In the genomic region with DNA sequence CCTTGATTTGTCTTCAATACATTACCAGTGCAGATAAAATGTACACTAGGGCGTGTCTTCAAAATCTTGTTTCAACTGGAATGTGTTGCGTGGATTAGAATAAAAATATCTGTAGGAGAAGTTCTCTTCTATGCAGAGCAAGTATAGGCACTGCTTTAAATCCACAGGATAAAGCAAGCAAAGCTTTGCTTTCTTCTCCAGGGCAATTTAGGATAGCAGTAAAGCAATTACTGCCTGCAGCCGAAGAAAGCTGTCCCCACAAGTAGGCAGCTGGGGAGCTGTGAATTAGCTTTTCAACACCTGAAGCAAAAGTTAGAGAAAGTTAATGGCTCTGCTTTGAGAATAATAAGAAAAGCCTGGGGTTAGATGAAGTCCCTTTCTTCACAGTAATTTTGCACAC, we compare ENCODE assay signal across 19 cellular contexts.
"Had no signal": no experiment of that assay in that cellular context is flagged by ENCODE, and none has a peak within 500 bp of the region (broad histone marks: within the 10 kb centered on the region; RNA-seq: fewer than 3 reads in every experiment).

No MANE protein-coding gene starts in this region.

- H3K4me1 Mint-ChIP-seq: activated T-helper 17 cell treated with anti-CD3 and anti-CD28 coated beads, Interleukin-2, amount 50 U/mL, for 72 hours had no signal

- H3K4me3 ChIP-seq: cardiac muscle cell, gastrocnemius medialis, heart left ventricle, lung, spleen, stomach, testis, upper lobe of left lung had no signal

- DNase-seq: activated CD4-positive, CD25-positive, alpha-beta regulatory T cell treated with anti-CD3 and anti-CD28 coated beads, Interleukin-2, amount 50 U/mL, for 72 hours; activated naive CD4-positive, alpha-beta T cell treated with anti-CD3 and anti-CD28 coated beads for 36 hours; activated T-cell treated with anti-CD3 and anti-CD28 coated beads for 4 hours; cortex of kidney; effector memory CD4-positive, alpha-beta T cell; gastrocnemius medialis; heart left ventricle; midbrain; spleen; stomach; T-helper 9 cell; testis; upper lobe of left lung had no signal

- H3K27me3 ChIP-seq: cardiac muscle cell, gastrocnemius medialis, heart left ventricle, spleen, stomach, testis, upper lobe of left lung had no signal

- H3K27me3 Mint-ChIP-seq: activated T-helper 17 cell treated with anti-CD3 and anti-CD28 coated beads, Interleukin-2, amount 50 U/mL, for 72 hours had no signal

- H3K36me3 ChIP-seq: cardiac muscle cell, gastrocnemius medialis, heart left ventricle, spleen, stomach, upper lobe of left lung had no signal

- H3K27ac ChIP-seq: cardiac muscle cell, epithelial cell of prostate, gastrocnemius medialis, heart left ventricle, spleen, stomach, testis, upper lobe of left lung had no signal

- ATAC-seq: activated T-helper 17 cell treated with anti-CD3 and anti-CD28 coated beads, Interleukin-2, amount 50 U/mL, for 72 hours; gastrocnemius medialis; heart left ventricle; sciatic nerve had no signal

- H3K27ac Mint-ChIP-seq: activated naive CD4-positive, alpha-beta T cell treated with anti-CD3 and anti-CD28 coated beads for 36 hours; activated T-helper 17 cell treated with anti-CD3 and anti-CD28 coated beads, Interleukin-2, amount 50 U/mL, for 72 hours had no signal

- H3K9me3 ChIP-seq: gastrocnemius medialis, heart left ventricle, spleen, stomach, testis, upper lobe of left lung had no signal

- H3K4me1 ChIP-seq: testis, upper lobe of left lung had no signal

- H3K4me3 Mint-ChIP-seq: activated naive CD4-positive, alpha-beta T cell treated with anti-CD3 and anti-CD28 coated beads for 36 hours; activated T-helper 17 cell treated with anti-CD3 and anti-CD28 coated beads, Interleukin-2, amount 50 U/mL, for 72 hours; neural crest cell had no signal

- H3K9me3 Mint-ChIP-seq: activated naive CD4-positive, alpha-beta T cell treated with anti-CD3 and anti-CD28 coated beads for 36 hours; activated T-helper 17 cell treated with anti-CD3 and anti-CD28 coated beads, Interleukin-2, amount 50 U/mL, for 72 hours had no signal
